26 cellular contexts compared by ENCODE assay signal in the genomic region with DNA sequence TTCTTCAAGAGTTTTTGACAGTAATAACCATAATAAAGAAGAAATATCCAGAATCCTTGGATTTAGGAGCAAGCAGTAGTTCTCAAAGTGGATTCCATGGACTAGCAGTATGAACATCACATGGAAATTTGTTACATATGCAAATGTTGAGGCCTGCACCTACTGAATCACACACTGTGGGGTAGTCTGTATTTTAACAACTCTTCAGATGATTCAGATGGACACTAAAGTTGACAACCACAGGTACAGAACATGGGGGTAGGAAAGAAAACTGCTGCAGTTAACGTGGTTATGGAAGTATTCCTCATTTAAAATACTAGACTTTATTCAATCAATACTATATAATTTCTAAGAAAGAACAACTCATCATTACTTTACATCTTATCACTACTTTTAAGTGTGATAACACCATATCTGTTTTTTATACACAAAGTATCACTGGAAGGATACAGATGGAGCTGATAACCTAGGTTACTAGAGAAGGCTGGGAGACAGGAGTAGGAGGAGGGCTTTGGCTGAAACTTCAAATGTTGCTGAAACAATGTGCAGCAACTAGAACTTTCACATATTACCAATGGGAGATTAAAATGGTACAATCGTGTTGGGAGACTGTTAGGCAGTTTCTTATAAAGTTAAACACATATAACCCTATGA.
"Had no signal": no experiment of that assay in that cellular context is flagged by ENCODE, and none has a peak within 500 bp of the region (broad histone marks: within the 10 kb centered on the region; RNA-seq: fewer than 3 reads in every experiment).

No MANE protein-coding gene starts in this region.

- DNase-seq: activated CD4-positive, alpha-beta T cell treated with anti-CD3 and anti-CD28 coated beads, Interleukin-2, amount 10 ng/mL, durations not matched to agents 24 days and 14 days; activated CD4-positive, alpha-beta T cell treated with anti-CD3 and anti-CD28 coated beads, Interleukin-2, amount 50 U/mL, for 48 hours; activated CD4-positive, CD25-positive, alpha-beta regulatory T cell; activated gamma-delta T cell treated with Interleukin-2 at 50 U/mL for 16 hours; activated naive CD4-positive, alpha-beta T cell treated with anti-CD3 and anti-CD28 coated beads, Interleukin-2, amount 50 U/mL, for 16 hours; amygdala; brain microvascular endothelial cell; KG1; NCI-H1092 treated with DMSO at 0.1 percent for 48 hours; NCI-H1417 treated with DMSO at 0.1 percent for 48 hours; NCI-H1694; NCI-H2029; NCI-H2107; NCI-H2171 treated with DMSO at 0.1 percent for 48 hours; NCI-H226; NK-92 treated with Interleukin-12 subunit alpha and Interleukin-12 subunit beta, amount 100 ng/mL, for 24 hours; OCI-M1; RPMI8226; T-cell; T-helper 2 cell; T1000 had no signal

- H3K36me3 Mint-ChIP-seq: IgD-negative memory B cell, T-cell had no signal

- H3K4me3 Mint-ChIP-seq: activated CD4-positive, alpha-beta T cell treated with anti-CD3 and anti-CD28 coated beads, Interleukin-2, amount 10 ng/mL, durations not matched to agents 24 days and 14 days; IgD-negative memory B cell; T-cell had no signal

- H3K27ac ChIP-seq: brain microvascular endothelial cell, cardiac muscle cell, SK-N-MC had no signal

- ATAC-seq: Panc1, Right ventricle myocardium inferior, T-cell had no signal

- H3K27me3 Mint-ChIP-seq: activated CD4-positive, alpha-beta T cell treated with anti-CD3 and anti-CD28 coated beads, Interleukin-2, amount 10 ng/mL, durations not matched to agents 24 days and 14 days; T-cell had no signal

- H3K27ac Mint-ChIP-seq: activated CD4-positive, alpha-beta T cell treated with anti-CD3 and anti-CD28 coated beads, Interleukin-2, amount 10 ng/mL, durations not matched to agents 24 days and 14 days; IgD-negative memory B cell; T-cell had no signal

- H3K36me3 ChIP-seq: brain microvascular endothelial cell, cardiac muscle cell had no signal

- H3K4me1 Mint-ChIP-seq: IgD-negative memory B cell, T-cell had no signal

- H3K4me3 ChIP-seq: cardiac muscle cell, SK-N-MC had no signal

- H3K27me3 ChIP-seq: brain microvascular endothelial cell, cardiac muscle cell had no signal

- H3K9me3 Mint-ChIP-seq: activated CD4-positive, alpha-beta T cell treated with anti-CD3 and anti-CD28 coated beads, Interleukin-2, amount 10 ng/mL, durations not matched to agents 24 days and 14 days; T-cell had no signal
